8 cellular contexts compared by ENCODE assay signal in the genomic region with DNA sequence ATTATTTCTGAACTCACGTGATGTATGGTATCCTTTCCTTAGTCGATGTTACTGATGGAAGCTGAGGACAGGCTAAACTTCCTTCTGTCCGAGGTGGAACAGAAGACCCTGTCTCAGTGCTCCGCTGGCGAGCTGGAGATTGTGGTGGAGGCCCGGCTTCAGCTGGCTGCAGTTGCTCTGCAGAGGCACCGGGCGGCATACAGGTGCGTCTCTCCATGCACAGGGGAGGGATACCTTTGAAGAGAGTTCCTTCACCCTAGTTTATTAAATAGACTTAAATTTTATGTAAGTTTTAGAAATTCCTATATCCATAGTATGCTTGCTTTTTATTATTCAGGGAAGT.
DNase-seq lines count a peak whose midpoint lies in the region; ATAC-seq and TF ChIP-seq lines count a peak whose summit lies in the region.

No MANE protein-coding gene starts in this region.

- H3K4me3 ChIP-seq in NB4 (ENCODE audit: low read depth, low read length) (peak overlapping the region; percentile 69), heart right ventricle (peak overlapping the region in 9 of 10 donors; percentile 18 to 55 (median 43))

- H3K27ac ChIP-seq in heart right ventricle, result peak overlapping the region in 3 of 10 donors; percentile 35 to 56 (median 49)

- H3K27me3 ChIP-seq in heart right ventricle, result no peaks in the 10 kb centered on the region

- 52 to 68% methylated on average over 9 of the region's 9 CpGs for WGBS in heart right ventricle, 2 donors

- TF ChIP-seq POLR2A in NB4 (IDR thresholded peaks at IDR 0.05; ENCODE audit: extremely low read depth, insufficient read length), result no peak

- intact Hi-C loops in heart right ventricle (cut with DNase I), result no loop called here

- CTCF ChIA-PET in HEK293T (lab: Yijun Ruan, JAX), result no interaction called here

- H3K9me3 ChIP-seq in heart right ventricle, result no peaks in the 10 kb centered on the region

- no peak for ATAC-seq in heart right ventricle
- peak; percentile 71 for ATAC-seq in stimulated activated naive CD8-positive, alpha-beta T cell treated with anti-CD3 and anti-CD28 coated beads, Interleukin-15, Interleukin-2, amounts not matched to agents 100 U/mL and 50 U/mL, for 24 hours

- TF ChIP-seq CTCF in NB4 (IDR thresholded peaks at IDR 0.05; ENCODE audit: low read depth, low read length) (no peak), heart right ventricle (IDR thresholded peaks at IDR 0.05) (no peak)

- H3K36me3 ChIP-seq in heart right ventricle, result no peaks in the 10 kb centered on the region

- H3K27ac Mint-ChIP-seq in activated T-cell treated with anti-CD3 and anti-CD28 coated beads, Interleukin-2, amount 50 U/mL, for 24 hours, result peak overlapping the region; percentile 93

- H3K9me3 Mint-ChIP-seq in activated T-cell treated with anti-CD3 and anti-CD28 coated beads, Interleukin-2, amount 50 U/mL, for 24 hours, result no peaks in the 10 kb centered on the region

- POLR2A ChIA-PET in HEK293T (lab: Yijun Ruan, JAX), result no interaction called here

- H3K4me3 Mint-ChIP-seq in activated T-cell treated with anti-CD3 and anti-CD28 coated beads, Interleukin-2, amount 50 U/mL, for 24 hours, result peak overlapping the region; percentile 80

- peaks cover 13% of the 10 kb centered on the region for H3K4me1 Mint-ChIP-seq in activated T-cell treated with anti-CD3 and anti-CD28 coated beads, Interleukin-2, amount 50 U/mL, for 24 hours (ENCODE audit: low read depth)

- DNase-seq in activated CD8-positive, alpha-beta memory T cell treated with anti-CD3 and anti-CD28 coated beads for 24 hours, result peak; percentile 57
- DNase-seq in activated CD8-positive, alpha-beta memory T cell treated with anti-CD3 and anti-CD28 coated beads, Interleukin-2, amount 50 U/mL, for 4 hours, result no peak
- DNase-seq in HEK293T (ENCODE audit: extremely low spot score), result peak; percentile 9
- DNase-seq in NB4 (ENCODE audit: low read depth), result peak; percentile 64
- DNase-seq in activated T-cell treated with anti-CD3 and anti-CD28 coated beads, Interleukin-2, amount 50 U/mL, for 24 hours, result peak; percentile 36
- no peak for DNase-seq in heart right ventricle
- peak; percentile 30 for DNase-seq in stimulated activated naive CD8-positive, alpha-beta T cell treated with anti-CD3 and anti-CD28 coated beads, Interleukin-15, Interleukin-2, amounts not matched to agents 100 U/mL and 50 U/mL, for 24 hours
- no peak for DNase-seq in islet precursor cell

- no peaks in the 10 kb centered on the region for H3K27me3 Mint-ChIP-seq in activated T-cell treated with anti-CD3 and anti-CD28 coated beads, Interleukin-2, amount 50 U/mL, for 24 hours

- H3K36me3 Mint-ChIP-seq in activated T-cell treated with anti-CD3 and anti-CD28 coated beads, Interleukin-2, amount 50 U/mL, for 24 hours (ENCODE audit: low read depth), result no peaks in the 10 kb centered on the region

- peaks cover 0 to 5% (median 0%) of the 10 kb centered on the region in 9 donors for H3K4me1 ChIP-seq in heart right ventricle

TF ChIP-seq in HEK293T, 16 proteins besides CTCF, POLR2A, EP300 and RAD21:
- TF ChIP-seq ARNT (IDR thresholded peaks at IDR 0.05) (no peak), FOXK2 (IDR thresholded peaks at IDR 0.05) (no peak), HDGF (IDR thresholded peaks at IDR 0.05; ENCODE audit: borderline replicate concordance) (no peak), BHLHE40 (IDR thresholded peaks at IDR 0.05; ENCODE audit: borderline replicate concordance) (no peak), FOXM1 (IDR thresholded peaks at IDR 0.05; ENCODE audit: borderline replicate concordance) (no peak), ELF4 (IDR thresholded peaks at IDR 0.05) (no peak), SUZ12 (IDR thresholded peaks at IDR 0.05) (no peak), FOXA1 (IDR thresholded peaks at IDR 0.05) (no peak), ZNF384 (IDR thresholded peaks at IDR 0.05) (no peak), NFRKB (IDR thresholded peaks at IDR 0.05) (no peak)
- TF ChIP-seq, protein P1, sequence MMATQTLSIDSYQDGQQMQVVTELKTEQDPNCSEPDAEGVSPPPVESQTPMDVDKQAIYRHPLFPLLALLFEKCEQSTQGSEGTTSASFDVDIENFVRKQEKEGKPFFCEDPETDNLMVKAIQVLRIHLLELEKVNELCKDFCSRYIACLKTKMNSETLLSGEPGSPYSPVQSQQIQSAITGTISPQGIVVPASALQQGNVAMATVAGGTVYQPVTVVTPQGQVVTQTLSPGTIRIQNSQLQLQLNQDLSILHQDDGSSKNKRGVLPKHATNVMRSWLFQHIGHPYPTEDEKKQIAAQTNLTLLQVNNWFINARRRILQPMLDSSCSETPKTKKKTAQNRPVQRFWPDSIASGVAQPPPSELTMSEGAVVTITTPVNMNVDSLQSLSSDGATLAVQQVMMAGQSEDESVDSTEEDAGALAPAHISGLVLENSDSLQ (IDR thresholded peaks at IDR 0.05), result no peak

Comparison
In these comparisons a context has a peak if more than half of its experiments do, and no peak if none do; other contexts are left out.
1. DNase-seq: peak in activated CD8-positive, alpha-beta memory T cell treated with anti-CD3 and anti-CD28 coated beads for 24 hours (single experiment), HEK293T (single experiment), NB4 (single experiment), activated T-cell treated with anti-CD3 and anti-CD28 coated beads, Interleukin-2, amount 50 U/mL, for 24 hours (single experiment) and stimulated activated naive CD8-positive, alpha-beta T cell treated with anti-CD3 and anti-CD28 coated beads, Interleukin-15, Interleukin-2, amounts not matched to agents 100 U/mL and 50 U/mL, for 24 hours (single experiment); none in activated CD8-positive, alpha-beta memory T cell treated with anti-CD3 and anti-CD28 coated beads, Interleukin-2, amount 50 U/mL, for 4 hours (single experiment), heart right ventricle (0 of 2) and islet precursor cell (single experiment).